In the genomic region with DNA sequence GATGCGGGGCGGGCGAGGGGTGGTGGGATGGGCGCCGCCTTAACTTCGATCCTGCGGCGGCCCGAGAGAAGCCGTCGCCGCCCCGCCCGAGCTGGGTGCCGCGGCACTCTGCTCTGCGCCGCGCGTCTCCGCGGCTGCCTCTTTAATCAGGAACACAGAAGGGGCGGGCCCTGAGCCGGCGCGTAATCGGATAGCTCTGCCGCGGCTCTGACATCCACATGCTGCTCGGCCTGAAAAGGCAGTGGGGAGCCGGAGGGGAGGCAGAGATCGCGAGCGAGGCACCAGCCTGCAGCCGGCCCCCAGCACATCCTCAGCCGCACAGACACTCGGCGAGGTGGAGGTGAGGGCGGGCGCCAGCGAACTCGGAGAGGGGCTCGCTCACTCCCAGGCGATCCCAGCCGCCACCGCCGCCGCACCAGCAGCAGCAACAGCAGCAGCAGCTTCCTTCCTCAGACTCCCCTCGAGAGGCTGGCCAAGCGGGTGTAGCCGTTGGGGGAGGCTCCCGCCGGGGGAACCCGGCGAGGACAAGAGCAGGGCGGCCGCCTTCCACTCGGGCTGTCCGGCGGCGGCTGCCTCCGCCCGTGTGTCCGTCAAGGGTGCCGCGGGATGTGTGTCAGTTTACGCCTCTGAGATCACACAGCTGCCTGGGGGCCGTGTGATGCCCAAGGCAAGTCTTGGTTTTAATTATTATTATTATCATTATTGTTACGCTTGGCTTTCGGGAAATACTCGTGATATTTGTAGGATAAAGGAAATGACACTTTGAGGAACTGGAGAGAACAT, we compare ENCODE assay signal across 8 cellular contexts. TPM values are rescaled to one million over a fixed set of nuclear protein-coding genes. Genes with fewer than 3 reads are reported as not detected.
DNase-seq lines count a peak whose midpoint lies in the region; ATAC-seq and TF ChIP-seq lines count a peak whose summit lies in the region.

A gene with protein sequence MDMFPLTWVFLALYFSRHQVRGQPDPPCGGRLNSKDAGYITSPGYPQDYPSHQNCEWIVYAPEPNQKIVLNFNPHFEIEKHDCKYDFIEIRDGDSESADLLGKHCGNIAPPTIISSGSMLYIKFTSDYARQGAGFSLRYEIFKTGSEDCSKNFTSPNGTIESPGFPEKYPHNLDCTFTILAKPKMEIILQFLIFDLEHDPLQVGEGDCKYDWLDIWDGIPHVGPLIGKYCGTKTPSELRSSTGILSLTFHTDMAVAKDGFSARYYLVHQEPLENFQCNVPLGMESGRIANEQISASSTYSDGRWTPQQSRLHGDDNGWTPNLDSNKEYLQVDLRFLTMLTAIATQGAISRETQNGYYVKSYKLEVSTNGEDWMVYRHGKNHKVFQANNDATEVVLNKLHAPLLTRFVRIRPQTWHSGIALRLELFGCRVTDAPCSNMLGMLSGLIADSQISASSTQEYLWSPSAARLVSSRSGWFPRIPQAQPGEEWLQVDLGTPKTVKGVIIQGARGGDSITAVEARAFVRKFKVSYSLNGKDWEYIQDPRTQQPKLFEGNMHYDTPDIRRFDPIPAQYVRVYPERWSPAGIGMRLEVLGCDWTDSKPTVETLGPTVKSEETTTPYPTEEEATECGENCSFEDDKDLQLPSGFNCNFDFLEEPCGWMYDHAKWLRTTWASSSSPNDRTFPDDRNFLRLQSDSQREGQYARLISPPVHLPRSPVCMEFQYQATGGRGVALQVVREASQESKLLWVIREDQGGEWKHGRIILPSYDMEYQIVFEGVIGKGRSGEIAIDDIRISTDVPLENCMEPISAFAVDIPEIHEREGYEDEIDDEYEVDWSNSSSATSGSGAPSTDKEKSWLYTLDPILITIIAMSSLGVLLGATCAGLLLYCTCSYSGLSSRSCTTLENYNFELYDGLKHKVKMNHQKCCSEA (plus strand): TSS at position 263 of the 783 bp plus-strand sequence. CDS start 790 bp downstream, outside the sequence.

- ATAC-seq in HG02798 (IDR thresholded peaks at IDR 0.05; ENCODE audit: poor library complexity, unreplicated experiment): peak; percentile 74

- intact Hi-C loops in T-helper 2 cell treated with Interferon-gamma antibody and Interleukin-4, amounts not matched to agents 100 ng/mL and 5 ng/mL, for 36 hours (cut with micrococcal nuclease): loop anchor here (5.0 to 10.0 kb wide), 5 partner anchors 70 to 1575 kb away; no protein-coding TSS in a partner anchor

- peaks cover 62% of the 10 kb centered on the region for H3K27me3 Mint-ChIP-seq in brain

- TF ChIP-seq CTCF in GM13976 (IDR thresholded peaks at IDR 0.05; ENCODE audit: borderline replicate concordance, control extremely low read depth, extremely low read depth, insufficient read depth, missing control alignments) (no peak), brain (conservative IDR thresholded peaks at IDR 0.05) (no peak)

- peaks cover 0 to 15% (median 3%) of the 10 kb centered on the region in 5 experiments for H3K9me3 Mint-ChIP-seq in brain

- peak within 1 kb of the TSS; percentile 90 to 96 (median 95) for H3K27ac Mint-ChIP-seq in brain

- in situ Hi-C loops in GM13976 (cut with MboI; ENCODE audit: low sequenced_read_pairs, unreplicated experiment): no loop called here

- H3K4me1 Mint-ChIP-seq in brain: peaks cover 64% of the 10 kb centered on the region

- DNase-seq in GM13976 (ENCODE audit: low spot score) (peak; percentile 75), NCI-H1694 (lab: John Stamatoyannopoulos, UW) (peak; percentile 59), hippocampal formation (lab: John Stamatoyannopoulos, UW) (peak; percentile 71), putamen (ENCODE audit: low spot score) (peak; percentile 75), activated gamma-delta T cell treated with Interleukin-2 at 50 U/mL for 16 hours (no peak)

- peak within 1 kb of the TSS; percentile 90 to 95 (median 94) for H3K4me3 Mint-ChIP-seq in brain

- no peaks in the 10 kb centered on the region for H3K36me3 Mint-ChIP-seq in brain

RNA-seq across cellular contexts. Expression of the gene that starts here (rescaled TPM):
- total RNA-seq in T-helper 2 cell treated with Interferon-gamma antibody and Interleukin-4, amounts not matched to agents 100 ng/mL and 5 ng/mL, for 36 hours: 44.2 and 47.0 TPM in 2 replicates
- 10.2 TPM for polyA plus RNA-seq in brain (ENCODE audit: insufficient read depth, low read depth, low replicate concordance)
